In genomic region chr5:116507941-116508655, GRCh38 we compare ENCODE assay signal across 14 cellular contexts.
DNase-seq lines count a peak whose midpoint lies in the region; ATAC-seq and TF ChIP-seq lines count a peak whose summit lies in the region.
"Had no signal": no experiment of that assay in that cellular context is flagged by ENCODE, and none has a peak within 500 bp of the region (broad histone marks: within the 10 kb centered on the region; RNA-seq: fewer than 3 reads in every experiment).

No MANE protein-coding gene starts in this region.

- peak; percentile 12 for DNase-seq in NCI-H446 treated with DMSO at 0.1 percent for 48 hours (lab: John Stamatoyannopoulos, UW)
- peak; percentile 62 for DNase-seq in cerebellar cortex (ENCODE audit: low spot score)
- DNase-seq in kidney tubule cell (ENCODE audit: low spot score) = peak; percentile 40
- no peak for DNase-seq in sigmoid colon
- DNase-seq in D341Med (ENCODE audit: low spot score) = no peak
- DNase-seq in DMS153 treated with DMSO at 0.1 percent for 48 hours (lab: John Stamatoyannopoulos, UW; ENCODE audit: unreplicated experiment) = no peak
- DNase-seq: CD4-positive, alpha-beta memory T cell; DND-41; GF-D8; KG1; NCI-H1092 treated with DMSO at 0.1 percent for 48 hours; NCI-H1694; SIG-M5 had no signal

- no peaks in the 10 kb centered on the region for H3K27me3 ChIP-seq in sigmoid colon

- no peak for ATAC-seq in GM19035 (IDR thresholded peaks at IDR 0.05; ENCODE audit: unreplicated experiment)

- no peaks in the 10 kb centered on the region for H3K9me3 ChIP-seq in sigmoid colon

- H3K36me3 ChIP-seq in sigmoid colon = no peaks in the 10 kb centered on the region

- no peak overlapping the region for H3K4me3 ChIP-seq in sigmoid colon

- 93 to 94% methylated on average over 10 of the region's 10 CpGs for whole genome bisulfite sequencing in sigmoid colon, 2 donors

- no peak for TF ChIP-seq POLR2A in sigmoid colon (IDR thresholded peaks at IDR 0.05)

- TF ChIP-seq CTCF in sigmoid colon (IDR thresholded peaks at IDR 0.05) = no peak

- H3K4me1 ChIP-seq in sigmoid colon = peaks cover 0 to 91% (median 76%) of the 10 kb centered on the region in 4 donors

- intact Hi-C loops in sigmoid colon (cut with DNase I) = loop anchor here (2.0 to 5.0 kb wide), 3 partner anchors 15 to 146 kb away; partner anchors contain the start of gene SEMA6A

- TF ChIP-seq EP300 in sigmoid colon (IDR thresholded peaks at IDR 0.05) = no peak

- H3K27ac ChIP-seq in sigmoid colon = peak overlapping the region in 3 of 4 donors; percentile 41 to 77 (median 73)

Comparison
In these comparisons a context has a peak if more than half of its experiments do, and no peak if none do; other contexts are left out.
1. DNase-seq: peak in NCI-H446 treated with DMSO at 0.1 percent for 48 hours (single experiment), cerebellar cortex (single experiment) and kidney tubule cell (single experiment); none in sigmoid colon (single experiment), D341Med (single experiment) and DMS153 treated with DMSO at 0.1 percent for 48 hours (single experiment).